ENCODE assay signal across 8 cellular contexts in the genomic region with DNA sequence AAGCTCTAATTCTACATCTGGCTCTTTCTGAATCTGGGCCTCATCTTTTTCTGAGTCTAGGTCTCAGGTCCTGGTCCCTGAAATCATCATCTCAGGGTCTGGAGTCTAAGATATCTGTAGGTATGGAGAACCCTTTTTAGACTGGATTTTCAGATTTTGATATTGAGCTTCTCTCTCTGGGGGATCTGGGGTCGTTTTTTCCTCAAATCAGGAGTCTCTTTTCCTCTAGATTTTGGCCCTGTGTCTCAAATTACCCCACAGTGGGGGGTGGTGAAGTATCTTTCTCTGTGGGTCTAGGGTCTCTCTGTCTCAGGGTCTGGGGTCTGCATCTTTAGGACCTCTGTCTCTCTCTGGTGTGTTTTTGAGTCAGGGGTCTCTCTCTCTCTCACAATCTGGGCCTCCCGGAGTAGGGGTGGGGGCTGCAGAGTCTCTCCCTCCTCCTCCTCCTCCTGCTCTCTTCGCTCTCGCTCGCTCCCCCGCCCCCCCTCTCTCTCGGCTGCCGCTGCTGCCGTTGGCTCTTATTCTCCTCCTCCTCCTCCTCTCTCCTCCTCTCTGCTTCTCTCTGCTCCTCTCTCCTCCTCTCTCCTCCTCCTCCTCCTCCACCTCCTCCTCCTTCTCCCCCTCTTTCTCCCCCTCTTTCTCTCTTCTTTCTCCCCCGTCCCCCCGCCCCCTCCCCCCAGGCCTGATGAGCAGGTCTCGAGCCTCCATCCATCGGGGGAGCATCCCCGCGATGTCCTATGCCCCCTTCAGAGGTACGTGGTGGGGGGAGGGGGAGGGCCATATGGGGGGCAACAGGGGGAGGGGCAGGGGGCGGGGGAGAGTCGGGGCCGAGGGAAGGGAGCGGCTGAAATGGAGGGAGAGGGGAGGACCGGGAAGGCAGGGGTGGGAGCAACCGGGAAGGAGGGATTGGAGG. TPM values are rescaled to one million over a fixed set of nuclear protein-coding genes. Genes with fewer than 3 reads are reported as not detected.
DNase-seq lines count a peak whose midpoint lies in the region; ATAC-seq and TF ChIP-seq lines count a peak whose summit lies in the region.

A gene (plus strand): TSS at position 486 of the 913 bp plus-strand sequence. CDS start 200 bp downstream, at position 686.

- peak within 1 kb of the TSS; percentile 16 for H3K14ac ChIP-seq in trophoblast cell (ENCODE audit: low read length)

- peaks cover 19 to 20% of the 10 kb centered on the region in 2 donors for H3K36me3 Mint-ChIP-seq in CD14-positive monocyte
- H3K36me3 Mint-ChIP-seq in activated naive CD4-positive, alpha-beta T cell treated with anti-CD3 and anti-CD28 coated beads, Interleukin-2, amount 50 U/mL, for 24 hours: peaks cover 4% of the 10 kb centered on the region

- peaks cover 4 to 26% (median 18%) of the 10 kb centered on the region in 3 donors for H3K27me3 Mint-ChIP-seq in CD14-positive monocyte (ENCODE audit: low read depth in 3 of 3)
- H3K27me3 Mint-ChIP-seq in activated naive CD4-positive, alpha-beta T cell treated with anti-CD3 and anti-CD28 coated beads, Interleukin-2, amount 50 U/mL, for 24 hours: no peaks in the 10 kb centered on the region

- WGBS in trophoblast cell (ENCODE audit: extremely low coverage, insufficient coverage, insufficient read length): no CpG with 5 or more reads among the region's 22 CpGs

- H2AK5ac ChIP-seq in trophoblast cell (ENCODE audit: low read length): peak within 1 kb of the TSS; percentile 48

- no peak for TF ChIP-seq CTCF in CD14-positive monocyte (IDR thresholded peaks at IDR 0.05)

- peak within 1 kb of the TSS; percentile 14 for H2BK5ac ChIP-seq in trophoblast cell (ENCODE audit: low read depth, low read length, poor library complexity)

- no peaks in the 10 kb centered on the region for H3K27me3 ChIP-seq in trophoblast cell (ENCODE audit: insufficient read depth, low read length)

- H3K4me1 Mint-ChIP-seq in CD14-positive monocyte: peaks cover 46% of the 10 kb centered on the region
- peaks cover 85% of the 10 kb centered on the region for H3K4me1 Mint-ChIP-seq in activated naive CD4-positive, alpha-beta T cell treated with anti-CD3 and anti-CD28 coated beads, Interleukin-2, amount 50 U/mL, for 24 hours

- DNase-seq in CD14-positive monocyte (ENCODE audit: low spot score) (peak; percentile 42), NCI-H2196 treated with DMSO at 0.1 percent for 48 hours (lab: John Stamatoyannopoulos, UW; ENCODE audit: unreplicated experiment) (peak; percentile 35), Right ventricle myocardium superior (peak; percentile 82), trophoblast cell (no peak), NCI-H1930 (lab: John Stamatoyannopoulos, UW) (no peak)

- H3K27ac Mint-ChIP-seq in CD14-positive monocyte: peak within 1 kb of the TSS in 6 of 7 donors; percentile 51 to 98 (median 96)
- peak within 1 kb of the TSS; percentile 97 for H3K27ac Mint-ChIP-seq in activated naive CD4-positive, alpha-beta T cell treated with anti-CD3 and anti-CD28 coated beads, Interleukin-2, amount 50 U/mL, for 24 hours

- no peaks in the 10 kb centered on the region for H3K9me3 ChIP-seq in trophoblast cell (ENCODE audit: insufficient read depth, low read depth, low read length)

- H3K4ac ChIP-seq in trophoblast cell (ENCODE audit: low read depth, low read length): peak within 1 kb of the TSS; percentile 3

- peak within 1 kb of the TSS; percentile 76 for H4K91ac ChIP-seq in trophoblast cell (ENCODE audit: low read depth, low read length)

- peak; percentile 4 for ATAC-seq in Right ventricle myocardium superior (ENCODE audit: poor library complexity)
- no peak for ATAC-seq in HG03457 (IDR thresholded peaks at IDR 0.05; ENCODE audit: unreplicated experiment)
- ATAC-seq in HG02884 (IDR thresholded peaks at IDR 0.05; ENCODE audit: unreplicated experiment): no peak

- H3K4me1 ChIP-seq in trophoblast cell (ENCODE audit: control insufficient read depth in 1 of 2, insufficient read depth in 2 of 2, low read length in 2 of 2): peaks cover 18 to 25% of the 10 kb centered on the region in 2 experiments

- H2BK12ac ChIP-seq in trophoblast cell (ENCODE audit: low read length): no peak within 1 kb of the TSS

- peaks cover 8% of the 10 kb centered on the region for H3K79me2 ChIP-seq in trophoblast cell (ENCODE audit: control insufficient read depth, insufficient read depth, low read length, poor library complexity)

- H3K36me3 ChIP-seq in trophoblast cell (ENCODE audit: control insufficient read depth in 1 of 2, insufficient read depth in 2 of 2, low read length in 2 of 2): peaks cover 15 to 16% of the 10 kb centered on the region in 2 experiments

- H3K23ac ChIP-seq in trophoblast cell (ENCODE audit: low read length): no peak within 1 kb of the TSS

- H4K8ac ChIP-seq in trophoblast cell (ENCODE audit: low read depth, low read length): peak within 1 kb of the TSS; percentile 80

- no peak within 1 kb of the TSS for H3K4me3 ChIP-seq in trophoblast cell (ENCODE audit: low read depth, low read length)

- peak within 1 kb of the TSS in 1 of 2 donors; percentile 31 for H3K4me3 Mint-ChIP-seq in CD14-positive monocyte
- H3K4me3 Mint-ChIP-seq in activated naive CD4-positive, alpha-beta T cell treated with anti-CD3 and anti-CD28 coated beads, Interleukin-2, amount 50 U/mL, for 24 hours: peak within 1 kb of the TSS; percentile 95

- H3K79me1 ChIP-seq in trophoblast cell (ENCODE audit: low read length): peaks cover 17% of the 10 kb centered on the region

- H2AFZ ChIP-seq in trophoblast cell (ENCODE audit: insufficient read depth, low read length, poor library complexity): peak within 1 kb of the TSS; percentile 28

- H3K9ac ChIP-seq in trophoblast cell (ENCODE audit: low read length): no peak within 1 kb of the TSS

- peak within 1 kb of the TSS; percentile 68 for H4K12ac ChIP-seq in trophoblast cell (ENCODE audit: low read depth, low read length)

- peak within 1 kb of the TSS; percentile 63 for H2BK120ac ChIP-seq in trophoblast cell (ENCODE audit: insufficient read depth, low read length, poor library complexity)

- H3K4me2 ChIP-seq in trophoblast cell (ENCODE audit: low read length): peak within 1 kb of the TSS; percentile 87

- peaks cover 0 to 3% (median 0%) of the 10 kb centered on the region in 7 donors for H3K9me3 Mint-ChIP-seq in CD14-positive monocyte
- no peaks in the 10 kb centered on the region for H3K9me3 Mint-ChIP-seq in activated naive CD4-positive, alpha-beta T cell treated with anti-CD3 and anti-CD28 coated beads, Interleukin-2, amount 50 U/mL, for 24 hours

- H3K27ac ChIP-seq in trophoblast cell (ENCODE audit: low read depth, low read length): peak within 1 kb of the TSS; percentile 85

- intact Hi-C loops in CD14-positive monocyte (cut with micrococcal nuclease): loop anchor here in 1 of 2 donors (5.0 to 10.0 kb wide), 3 partner anchors 32 to 215 kb away; a partner anchor contains a TSS
- intact Hi-C loops in Right ventricle myocardium superior (cut with DNase I): loop anchor here (10.0 kb wide), 2 partner anchors 125 to 155 kb away; a partner anchor contains a TSS

- H3K18ac ChIP-seq in trophoblast cell (ENCODE audit: low read length): no peak within 1 kb of the TSS

RNA-seq across cellular contexts. Expression of the gene that starts here (rescaled TPM):
- polyA plus RNA-seq in CD14-positive monocyte: not detected
- 4.8 TPM for total RNA-seq in Right ventricle myocardium superior
- 11.3 and 23.2 TPM in 2 replicates for polyA plus RNA-seq in trophoblast cell (2013)

Comparison
In these comparisons a context has a peak if more than half of its experiments do, and no peak if none do; other contexts are left out.
1. Peak in DNase-seq in CD14-positive monocyte; RNA of the gene not detected or under 1 TPM.
2. DNase-seq: peak in NCI-H2196 treated with DMSO at 0.1 percent for 48 hours (single experiment) and Right ventricle myocardium superior (single experiment); none in trophoblast cell (0 of 2) and NCI-H1930 (0 of 2).